ENCODE assay signal across 1 cellular context in genomic region chr6:167795874-167796667, GRCh38.
TF ChIP-seq lines count a peak whose summit lies in the region.

No MANE protein-coding gene starts in this region.

TF ChIP-seq in H1, 55 proteins besides CTCF, POLR2A, EP300 and RAD21 (continued from another document):
- TF ChIP-seq CHD7 (IDR thresholded peaks at IDR 0.05; ENCODE audit: insufficient replicate concordance, low read length) (no peak), HDAC2 (IDR thresholded peaks at IDR 0.05; ENCODE audit: borderline replicate concordance in 1 of 2, low read depth in 2 of 2, low read length in 2 of 2) (no peak), TAF7 (optimal IDR thresholded peaks at IDR 0.05; ENCODE audit: borderline replicate concordance, low read depth, low read length) (no peak)
